In the genomic region with DNA sequence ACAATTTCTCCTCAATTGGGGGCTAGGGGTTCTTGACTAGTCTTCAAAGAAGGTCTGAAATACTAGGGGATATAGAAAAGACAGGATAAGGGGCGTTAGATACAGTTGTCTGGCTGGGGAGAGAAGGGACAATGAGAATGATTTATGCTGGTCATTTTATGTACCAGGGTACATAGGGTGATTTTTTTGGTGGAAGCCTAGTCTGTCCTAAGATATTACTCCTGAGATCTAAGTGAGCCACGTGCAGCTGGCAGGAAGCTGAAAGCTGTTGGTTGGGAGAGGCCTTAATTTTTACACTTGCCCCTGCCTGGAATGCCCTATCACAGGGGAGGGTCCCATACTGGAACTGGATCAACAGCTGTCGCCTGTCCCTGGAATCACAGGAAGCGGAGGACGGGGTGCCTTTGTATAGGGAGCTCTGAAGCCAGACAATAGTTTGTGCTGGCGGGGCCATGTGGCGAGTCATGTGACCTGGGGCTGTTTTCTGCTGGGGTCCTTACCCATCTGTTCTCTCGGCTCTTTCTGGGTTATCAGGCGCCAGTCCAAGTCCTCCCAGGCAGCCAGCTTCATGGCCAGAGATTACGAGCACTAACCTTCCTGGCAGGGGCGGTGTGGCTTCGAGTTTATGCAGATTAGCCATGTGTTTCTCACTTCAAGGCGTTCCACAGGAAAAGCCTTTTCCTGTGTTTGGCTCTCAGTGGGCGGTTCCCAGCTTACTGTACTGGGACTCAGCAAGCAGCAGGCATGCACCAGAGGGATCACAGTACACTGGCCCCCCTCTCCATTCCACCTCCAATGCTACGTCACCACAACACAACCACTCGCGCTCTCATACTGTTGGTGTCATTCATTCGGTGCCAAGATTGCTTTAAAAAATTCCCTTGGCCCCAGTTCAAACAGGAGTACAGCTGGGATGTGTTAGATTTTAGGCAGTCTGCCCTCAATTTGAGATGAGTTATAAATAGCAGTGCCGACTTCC, we compare ENCODE assay signal across 1 cellular context.
TF ChIP-seq lines count a peak whose summit lies in the region.

No MANE protein-coding gene starts in this region.

TF ChIP-seq in K562, 482 proteins besides CTCF, POLR2A, EP300 and RAD21 (continued from another document and continues in another):
- TF ChIP-seq ZNF121 (CRISPR knock-in tag; conservative IDR thresholded peaks at IDR 0.05) (no peak), ZBTB33 (CRISPR knock-in tag; IDR thresholded peaks at IDR 0.05) (no peak), COPS2 (conservative IDR thresholded peaks at IDR 0.05) (no peak), ILF3 (IDR thresholded peaks at IDR 0.05; ENCODE audit: borderline replicate concordance) (no peak), ZKSCAN1 (IDR thresholded peaks at IDR 0.05; ENCODE audit: low read depth, low read length) (peak; percentile 92), POLR2H (tag; IDR thresholded peaks at IDR 0.05; ENCODE audit: low read depth) (no peak), SMAD2 (IDR thresholded peaks at IDR 0.05; ENCODE audit: low read depth, low read length) (no peak), NFIC (IDR thresholded peaks at IDR 0.05) (peak; percentile 89), ZNF696 (CRISPR knock-in tag; conservative IDR thresholded peaks at IDR 0.05) (no peak), HMBOX1 (IDR thresholded peaks at IDR 0.05) (peak; percentile 99), CBFB (CRISPR knock-in tag; IDR thresholded peaks at IDR 0.05) (0 out of 2 replicates have a peak, but pooled peaks have one; percentile 78), MCM2 (IDR thresholded peaks at IDR 0.05; ENCODE audit: low read depth) (no peak), SMC3 (conservative IDR thresholded peaks at IDR 0.05; ENCODE audit: insufficient read depth, low read depth, low read length) (no peak), THAP7 (CRISPR knock-in tag; IDR thresholded peaks at IDR 0.05) (no peak), ZNF24 (IDR thresholded peaks at IDR 0.05) (no peak; the same call in 1 of the 2 replicates), EHMT2 (IDR thresholded peaks at IDR 0.05) (no peak), ERF (CRISPR knock-in tag; IDR thresholded peaks at IDR 0.05) (no peak), MECOM (CRISPR knock-in tag; IDR thresholded peaks at IDR 0.05) (no peak), SMARCA5 (IDR thresholded peaks at IDR 0.05) (no peak), RBBP5 (IDR thresholded peaks at IDR 0.05; ENCODE audit: borderline replicate concordance, insufficient read depth, low read length, poor library complexity, severe bottlenecking) (peak; percentile 60), HNRNPLL (IDR thresholded peaks at IDR 0.05; ENCODE audit: low read depth, low read length, poor library complexity, severe bottlenecking) (no peak), HMGN3 (IDR thresholded peaks at IDR 0.05; ENCODE audit: borderline replicate concordance, extremely low read depth, insufficient read length, low read depth, low read length) (peak; percentile 56), HNRNPH1 (optimal IDR thresholded peaks at IDR 0.05; ENCODE audit: low read depth, low read length) (no peak), STAG1 (CRISPR knock-in tag; IDR thresholded peaks at IDR 0.05; ENCODE audit: borderline replicate concordance) (no peak), TAF1 (IDR thresholded peaks at IDR 0.05; ENCODE audit: control insufficient read depth, extremely low read depth, insufficient read depth, low read length, severe bottlenecking) (peak; percentile 69), TAF9B (IDR thresholded peaks at IDR 0.05; ENCODE audit: partially characterized antibody) (peak; percentile 61), KLF13 (tag; IDR thresholded peaks at IDR 0.05; ENCODE audit: borderline replicate concordance, low read depth) (peak; percentile 90; the same call in 1 of the 2 replicates), ARID2 (IDR thresholded peaks at IDR 0.05) (no peak), MTA1 (IDR thresholded peaks at IDR 0.05; ENCODE audit: borderline replicate concordance) (peak; percentile 40; the same call in 1 of the 2 replicates), ARNT (IDR thresholded peaks at IDR 0.05) (peak; percentile 28 to 72; a peak in 2 of 4 replicates), ETV5 (CRISPR knock-in tag; IDR thresholded peaks at IDR 0.05; ENCODE audit: low read depth) (peak; percentile 76), ZNF23 (CRISPR knock-in tag; IDR thresholded peaks at IDR 0.05) (no peak), ZC3H11A (IDR thresholded peaks at IDR 0.05; ENCODE audit: low read depth, low read length) (no peak), MGA (IDR thresholded peaks at IDR 0.05) (peak; percentile 96), ZNF146 (CRISPR knock-in tag; IDR thresholded peaks at IDR 0.05; ENCODE audit: unreplicated experiment) (no peak), ILK (tag; IDR thresholded peaks at IDR 0.05; ENCODE audit: borderline replicate concordance, low read depth) (no peak)
- TF ChIP-seq, protein P1, sequence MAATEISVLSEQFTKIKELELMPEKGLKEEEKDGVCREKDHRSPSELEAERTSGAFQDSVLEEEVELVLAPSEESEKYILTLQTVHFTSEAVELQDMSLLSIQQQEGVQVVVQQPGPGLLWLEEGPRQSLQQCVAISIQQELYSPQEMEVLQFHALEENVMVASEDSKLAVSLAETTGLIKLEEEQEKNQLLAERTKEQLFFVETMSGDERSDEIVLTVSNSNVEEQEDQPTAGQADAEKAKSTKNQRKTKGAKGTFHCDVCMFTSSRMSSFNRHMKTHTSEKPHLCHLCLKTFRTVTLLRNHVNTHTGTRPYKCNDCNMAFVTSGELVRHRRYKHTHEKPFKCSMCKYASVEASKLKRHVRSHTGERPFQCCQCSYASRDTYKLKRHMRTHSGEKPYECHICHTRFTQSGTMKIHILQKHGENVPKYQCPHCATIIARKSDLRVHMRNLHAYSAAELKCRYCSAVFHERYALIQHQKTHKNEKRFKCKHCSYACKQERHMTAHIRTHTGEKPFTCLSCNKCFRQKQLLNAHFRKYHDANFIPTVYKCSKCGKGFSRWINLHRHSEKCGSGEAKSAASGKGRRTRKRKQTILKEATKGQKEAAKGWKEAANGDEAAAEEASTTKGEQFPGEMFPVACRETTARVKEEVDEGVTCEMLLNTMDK (IDR thresholded peaks at IDR 0.05; ENCODE audit: borderline replicate concordance, insufficient read depth, low read depth, low read length, poor library complexity, severe bottlenecking), result no peak
- TF ChIP-seq, protein P2, sequence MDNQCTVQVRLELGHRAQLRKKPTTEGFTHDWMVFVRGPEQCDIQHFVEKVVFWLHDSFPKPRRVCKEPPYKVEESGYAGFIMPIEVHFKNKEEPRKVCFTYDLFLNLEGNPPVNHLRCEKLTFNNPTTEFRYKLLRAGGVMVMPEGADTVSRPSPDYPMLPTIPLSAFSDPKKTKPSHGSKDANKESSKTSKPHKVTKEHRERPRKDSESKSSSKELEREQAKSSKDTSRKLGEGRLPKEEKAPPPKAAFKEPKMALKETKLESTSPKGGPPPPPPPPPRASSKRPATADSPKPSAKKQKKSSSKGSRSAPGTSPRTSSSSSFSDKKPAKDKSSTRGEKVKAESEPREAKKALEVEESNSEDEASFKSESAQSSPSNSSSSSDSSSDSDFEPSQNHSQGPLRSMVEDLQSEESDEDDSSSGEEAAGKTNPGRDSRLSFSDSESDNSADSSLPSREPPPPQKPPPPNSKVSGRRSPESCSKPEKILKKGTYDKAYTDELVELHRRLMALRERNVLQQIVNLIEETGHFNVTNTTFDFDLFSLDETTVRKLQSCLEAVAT (IDR thresholded peaks at IDR 0.05), result no peak
